34 cellular contexts compared by ENCODE assay signal in genomic region chr2:162340822-162341221, GRCh38. TPM values are rescaled to one million over a fixed set of nuclear protein-coding genes. Genes with fewer than 3 reads are reported as not detected.
"Had no signal": no experiment of that assay in that cellular context is flagged by ENCODE, and none has a peak within 500 bp of the region (broad histone marks: within the 10 kb centered on the region; RNA-seq: fewer than 3 reads in every experiment).

No MANE protein-coding gene starts in this region.

- DNase-seq: Kasumi-1, MM.1S, NCI-H1048, NCI-H1092 treated with DMSO at 0.1 percent for 48 hours, NCI-H1105 treated with DMSO at 0.1 percent for 48 hours, NCI-H1417, NCI-H1436, NCI-H146, NCI-H1694, NCI-H187, NCI-H1930, NCI-H2029 treated with DMSO at 0.1 percent for 48 hours, NCI-H2081 treated with DMSO at 0.1 percent for 48 hours, NCI-H2107, NCI-H2171, NCI-H226, NCI-H446 treated with DMSO at 0.1 percent for 48 hours, NCI-H510A, NCI-H524, NCI-H526, NCI-H69, NCI-H748 treated with DMSO at 0.1 percent for 48 hours, NCI-H82, PC-9, SHP77, SIG-M5, SJCRH30, T-cell had no signal

- H3K4me2 ChIP-seq: PC-9 had no signal

- H3K27me3 ChIP-seq: SJCRH30 had no signal

- H3K36me3 ChIP-seq: SJCRH30 had no signal

- ATAC-seq: Panc1, Right ventricle myocardium inferior, SK-N-SH treated with all-trans-retinoic acid at 6 μM for 48 hours, T-cell had no signal

- H2AFZ ChIP-seq: PC-9 had no signal

- H3K9me3 ChIP-seq: SJCRH30 had no signal

- H3K27ac Mint-ChIP-seq: T-cell had no signal

- H3K4me3 Mint-ChIP-seq: T-cell had no signal

- FAIRE-seq: RCC 7860 had no signal

- H3K4me1 ChIP-seq: SJCRH30 had no signal

- H3K4me3 ChIP-seq: PC-9, SJCRH30, SK-N-MC had no signal

- H3K9me3 Mint-ChIP-seq: T-cell had no signal

- H3K36me3 Mint-ChIP-seq: T-cell had no signal

- H3K27me3 Mint-ChIP-seq: T-cell had no signal

- H3K27ac ChIP-seq: PC-9, RWPE1, SJCRH30, SK-N-MC had no signal

RNA-seq across cellular contexts. Expression of gene IFIH1, which starts 22.3 kb away (rescaled TPM):
- total RNA-seq: SJCRH30 had no signal
